In the genomic region with DNA sequence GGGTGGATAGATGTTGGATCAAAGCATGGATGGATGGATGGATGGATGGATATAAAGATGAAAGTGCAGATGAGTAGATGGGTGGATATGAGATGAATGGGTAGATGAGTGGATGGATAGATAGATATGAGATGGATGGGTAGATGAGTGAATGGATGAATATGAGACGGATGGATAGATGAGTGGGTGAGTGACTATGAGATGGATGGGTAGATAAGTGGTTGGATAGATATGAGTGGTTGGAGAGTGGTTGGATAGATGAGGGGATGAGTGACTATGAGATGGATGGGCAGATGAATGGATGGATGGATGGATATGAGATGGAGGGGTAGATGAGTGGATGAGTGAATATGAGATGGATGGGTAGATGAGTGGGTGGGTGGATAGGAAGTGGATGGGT, we compare ENCODE assay signal across 34 cellular contexts.
"Had no signal": no experiment of that assay in that cellular context is flagged by ENCODE, and none has a peak within 500 bp of the region (broad histone marks: within the 10 kb centered on the region; RNA-seq: fewer than 3 reads in every experiment).

No MANE protein-coding gene starts in this region.

- FAIRE-seq: astrocyte, colon, TTC549 had no signal

- H3K4me3 ChIP-seq: adrenal gland, body of pancreas, breast epithelium had no signal

- H3K27me3 ChIP-seq: adrenal gland, body of pancreas, breast epithelium had no signal

- H3K27ac ChIP-seq: adrenal gland, body of pancreas, brain microvascular endothelial cell, breast epithelium, VCaP had no signal

- H3K36me3 ChIP-seq: adrenal gland, brain microvascular endothelial cell, breast epithelium had no signal

- H3K4me1 ChIP-seq: adrenal gland, body of pancreas, breast epithelium had no signal

- ATAC-seq: activated CD8-positive, alpha-beta T cell treated with anti-CD3 and anti-CD28 coated beads for 36 hours; activated naive CD4-positive, alpha-beta T cell treated with anti-CD3 and anti-CD28 coated beads, Interleukin-2, amount 50 U/mL, for 72 hours; activated T-cell treated with anti-CD3 and anti-CD28 coated beads, Interleukin-2, amount 50 U/mL, for 4 hours; activated T-cell treated with anti-CD3 and anti-CD28 coated beads, Interleukin-2, amount 50 U/mL, for 72 hours; activated T-helper 17 cell treated with anti-CD3 and anti-CD28 coated beads, Interleukin-2, amount 50 U/mL, for 72 hours; body of pancreas had no signal

- H3K9me3 ChIP-seq: body of pancreas, breast epithelium had no signal

- DNase-seq: activated B cell treated with CpG ODN at 0.5 μM for 24 hours; activated CD4-positive, alpha-beta memory T cell treated with anti-CD3 and anti-CD28 coated beads for 36 hours; activated CD4-positive, alpha-beta T cell treated with anti-CD3 and anti-CD28 coated beads for 4 hours; activated CD4-positive, alpha-beta T cell treated with anti-CD3 and anti-CD28 coated beads, Interleukin-2, amount 10 ng/mL, durations not matched to agents 24 days and 14 days; activated CD4-positive, alpha-beta T cell treated with anti-CD3 and anti-CD28 coated beads, Interleukin-2, amount 50 U/mL, for 1 hour; activated CD4-positive, alpha-beta T cell treated with anti-CD3 and anti-CD28 coated beads, Interleukin-2, amount 50 U/mL, for 4 hours; activated CD4-positive, CD25-positive, alpha-beta regulatory T cell treated with anti-CD3 and anti-CD28 coated beads, Interleukin-2, amount 50 U/mL, for 72 hours; activated CD8-positive, alpha-beta memory T cell treated with anti-CD3 and anti-CD28 coated beads, Interleukin-2, amount 50 U/mL, for 4 hours; activated CD8-positive, alpha-beta T cell treated with anti-CD3 and anti-CD28 coated beads for 36 hours; activated effector memory CD4-positive, alpha-beta T cell treated with anti-CD3 and anti-CD28 coated beads, Interleukin-2, amount 50 U/mL, for 16 hours; activated gamma-delta T cell treated with Interleukin-2 at 50 U/mL for 16 hours; activated naive CD4-positive, alpha-beta T cell; activated naive CD4-positive, alpha-beta T cell treated with anti-CD3 and anti-CD28 coated beads for 36 hours; activated naive CD4-positive, alpha-beta T cell treated with anti-CD3 and anti-CD28 coated beads, Interleukin-2, amount 50 U/mL, for 16 hours; activated naive CD8-positive, alpha-beta T cell treated with anti-CD3 and anti-CD28 coated beads for 36 hours; activated T-cell treated with anti-CD3 and anti-CD28 coated beads for 4 hours; activated T-cell treated with anti-CD3 and anti-CD28 coated beads, Interleukin-2, amount 50 U/mL, for 1 hour; activated T-cell treated with anti-CD3 and anti-CD28 coated beads, Interleukin-2, amount 50 U/mL, for 4 hours; activated T-cell treated with anti-CD3 and anti-CD28 coated beads, Interleukin-2, amount 50 U/mL, for 72 hours; adrenal gland; amniotic stem cell; aorta; body of pancreas; brain microvascular endothelial cell; central memory CD4-positive, alpha-beta T cell; T-helper 2 cell; T-helper 9 cell had no signal
